ENCODE assay signal across 1 cellular context in the genomic region with DNA sequence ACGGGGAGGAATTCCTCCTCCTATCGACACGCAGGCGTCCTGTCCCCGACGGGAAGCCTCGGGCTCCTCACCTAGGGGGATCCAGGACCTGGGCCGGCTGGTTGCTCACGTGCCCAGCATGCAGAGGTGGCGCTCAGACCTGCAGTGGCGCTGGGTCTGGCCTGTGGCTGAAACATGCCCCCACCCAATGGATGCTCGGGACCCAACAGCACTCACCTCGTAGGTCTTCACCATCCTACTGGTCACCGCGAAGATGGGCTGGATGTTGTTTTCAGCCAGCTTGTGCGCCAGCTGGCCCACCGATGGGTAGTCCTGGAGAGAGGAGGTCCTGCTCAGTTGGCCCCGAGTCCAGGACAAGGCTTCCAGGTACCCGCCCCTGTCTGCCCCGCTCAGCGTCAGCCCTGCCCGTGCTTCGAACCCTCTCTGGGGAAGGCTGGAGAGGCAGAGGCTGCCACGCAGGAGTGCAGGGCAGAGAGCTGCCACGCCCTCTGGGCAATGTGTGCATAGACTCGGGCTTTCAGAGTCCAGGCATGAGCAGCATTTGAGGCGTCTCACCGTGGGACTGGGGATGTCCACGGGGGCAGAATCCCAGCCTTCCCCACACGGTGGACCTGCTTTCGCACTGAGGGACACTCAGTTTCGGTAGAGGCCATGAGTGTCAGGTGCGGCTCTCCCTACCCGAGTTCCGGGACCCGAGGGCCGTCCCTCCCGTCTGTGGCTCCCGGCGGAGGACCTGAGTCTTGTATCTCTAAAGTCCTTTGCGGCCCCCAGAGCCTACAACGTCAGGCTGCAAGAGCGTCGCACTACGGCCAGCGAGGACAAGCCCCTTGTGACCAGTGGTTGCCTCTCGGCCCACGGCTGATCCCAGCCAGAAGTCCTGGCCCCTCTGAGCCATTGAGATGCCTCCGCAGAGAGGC.
TF ChIP-seq lines count a peak whose summit lies in the region.

No MANE protein-coding gene starts in this region.

TF ChIP-seq in GM23338, 12 proteins besides CTCF, POLR2A, EP300 and RAD21:
- TF ChIP-seq, protein P1, sequence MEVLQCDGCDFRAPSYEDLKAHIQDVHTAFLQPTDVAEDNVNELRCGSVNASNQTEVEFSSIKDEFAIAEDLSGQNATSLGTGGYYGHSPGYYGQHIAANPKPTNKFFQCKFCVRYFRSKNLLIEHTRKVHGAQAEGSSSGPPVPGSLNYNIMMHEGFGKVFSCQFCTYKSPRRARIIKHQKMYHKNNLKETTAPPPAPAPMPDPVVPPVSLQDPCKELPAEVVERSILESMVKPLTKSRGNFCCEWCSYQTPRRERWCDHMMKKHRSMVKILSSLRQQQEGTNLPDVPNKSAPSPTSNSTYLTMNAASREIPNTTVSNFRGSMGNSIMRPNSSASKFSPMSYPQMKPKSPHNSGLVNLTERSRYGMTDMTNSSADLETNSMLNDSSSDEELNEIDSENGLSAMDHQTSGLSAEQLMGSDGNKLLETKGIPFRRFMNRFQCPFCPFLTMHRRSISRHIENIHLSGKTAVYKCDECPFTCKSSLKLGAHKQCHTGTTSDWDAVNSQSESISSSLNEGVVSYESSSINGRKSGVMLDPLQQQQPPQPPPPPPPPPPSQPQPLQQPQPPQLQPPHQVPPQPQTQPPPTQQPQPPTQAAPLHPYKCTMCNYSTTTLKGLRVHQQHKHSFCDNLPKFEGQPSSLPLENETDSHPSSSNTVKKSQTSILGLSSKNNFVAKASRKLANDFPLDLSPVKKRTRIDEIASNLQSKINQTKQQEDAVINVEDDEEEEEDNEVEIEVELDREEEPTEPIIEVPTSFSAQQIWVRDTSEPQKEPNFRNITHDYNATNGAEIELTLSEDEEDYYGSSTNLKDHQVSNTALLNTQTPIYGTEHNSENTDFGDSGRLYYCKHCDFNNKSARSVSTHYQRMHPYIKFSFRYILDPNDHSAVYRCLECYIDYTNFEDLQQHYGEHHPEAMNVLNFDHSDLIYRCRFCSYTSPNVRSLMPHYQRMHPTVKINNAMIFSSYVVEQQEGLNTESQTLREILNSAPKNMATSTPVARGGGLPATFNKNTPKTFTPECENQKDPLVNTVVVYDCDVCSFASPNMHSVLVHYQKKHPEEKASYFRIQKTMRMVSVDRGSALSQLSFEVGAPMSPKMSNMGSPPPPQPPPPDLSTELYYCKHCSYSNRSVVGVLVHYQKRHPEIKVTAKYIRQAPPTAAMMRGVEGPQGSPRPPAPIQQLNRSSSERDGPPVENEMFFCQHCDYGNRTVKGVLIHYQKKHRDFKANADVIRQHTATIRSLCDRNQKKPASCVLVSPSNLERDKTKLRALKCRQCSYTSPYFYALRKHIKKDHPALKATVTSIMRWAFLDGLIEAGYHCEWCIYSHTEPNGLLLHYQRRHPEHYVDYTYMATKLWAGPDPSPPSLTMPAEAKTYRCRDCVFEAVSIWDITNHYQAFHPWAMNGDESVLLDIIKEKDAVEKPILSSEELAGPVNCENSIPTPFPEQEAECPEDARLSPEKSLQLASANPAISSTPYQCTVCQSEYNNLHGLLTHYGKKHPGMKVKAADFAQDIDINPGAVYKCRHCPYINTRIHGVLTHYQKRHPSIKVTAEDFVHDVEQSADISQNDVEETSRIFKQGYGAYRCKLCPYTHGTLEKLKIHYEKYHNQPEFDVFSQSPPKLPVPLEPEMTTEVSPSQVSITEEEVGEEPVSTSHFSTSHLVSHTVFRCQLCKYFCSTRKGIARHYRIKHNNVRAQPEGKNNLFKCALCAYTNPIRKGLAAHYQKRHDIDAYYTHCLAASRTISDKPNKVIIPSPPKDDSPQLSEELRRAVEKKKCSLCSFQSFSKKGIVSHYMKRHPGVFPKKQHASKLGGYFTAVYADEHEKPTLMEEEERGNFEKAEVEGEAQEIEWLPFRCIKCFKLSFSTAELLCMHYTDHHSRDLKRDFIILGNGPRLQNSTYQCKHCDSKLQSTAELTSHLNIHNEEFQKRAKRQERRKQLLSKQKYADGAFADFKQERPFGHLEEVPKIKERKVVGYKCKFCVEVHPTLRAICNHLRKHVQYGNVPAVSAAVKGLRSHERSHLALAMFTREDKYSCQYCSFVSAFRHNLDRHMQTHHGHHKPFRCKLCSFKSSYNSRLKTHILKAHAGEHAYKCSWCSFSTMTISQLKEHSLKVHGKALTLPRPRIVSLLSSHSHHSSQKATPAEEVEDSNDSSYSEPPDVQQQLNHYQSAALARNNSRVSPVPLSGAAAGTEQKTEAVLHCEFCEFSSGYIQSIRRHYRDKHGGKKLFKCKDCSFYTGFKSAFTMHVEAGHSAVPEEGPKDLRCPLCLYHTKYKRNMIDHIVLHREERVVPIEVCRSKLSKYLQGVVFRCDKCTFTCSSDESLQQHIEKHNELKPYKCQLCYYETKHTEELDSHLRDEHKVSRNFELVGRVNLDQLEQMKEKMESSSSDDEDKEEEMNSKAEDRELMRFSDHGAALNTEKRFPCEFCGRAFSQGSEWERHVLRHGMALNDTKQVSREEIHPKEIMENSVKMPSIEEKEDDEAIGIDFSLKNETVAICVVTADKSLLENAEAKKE (CRISPR knock-in tag; IDR thresholded peaks at IDR 0.05), result no peak
- TF ChIP-seq ZNF114 (CRISPR knock-in tag; IDR thresholded peaks at IDR 0.05) (no peak), EZH2phosphoT487 (IDR thresholded peaks at IDR 0.05; ENCODE audit: unreplicated experiment) (no peak), EZH2 (IDR thresholded peaks at IDR 0.05; ENCODE audit: low read depth, unreplicated experiment) (no peak), POLR2AphosphoS5 (IDR thresholded peaks at IDR 0.05; ENCODE audit: low read depth) (no peak), ZNF331 (CRISPR knock-in tag; IDR thresholded peaks at IDR 0.05; ENCODE audit: low read depth) (no peak), NANOG (IDR thresholded peaks at IDR 0.05; ENCODE audit: borderline replicate concordance) (no peak), JUNB (IDR thresholded peaks at IDR 0.05; ENCODE audit: unreplicated experiment) (no peak), CREB1 (CRISPR knock-in tag; IDR thresholded peaks at IDR 0.05; ENCODE audit: low read depth) (no peak), STAT1 (IDR thresholded peaks at IDR 0.05; ENCODE audit: unreplicated experiment) (no peak)
- TF ChIP-seq, protein P2, sequence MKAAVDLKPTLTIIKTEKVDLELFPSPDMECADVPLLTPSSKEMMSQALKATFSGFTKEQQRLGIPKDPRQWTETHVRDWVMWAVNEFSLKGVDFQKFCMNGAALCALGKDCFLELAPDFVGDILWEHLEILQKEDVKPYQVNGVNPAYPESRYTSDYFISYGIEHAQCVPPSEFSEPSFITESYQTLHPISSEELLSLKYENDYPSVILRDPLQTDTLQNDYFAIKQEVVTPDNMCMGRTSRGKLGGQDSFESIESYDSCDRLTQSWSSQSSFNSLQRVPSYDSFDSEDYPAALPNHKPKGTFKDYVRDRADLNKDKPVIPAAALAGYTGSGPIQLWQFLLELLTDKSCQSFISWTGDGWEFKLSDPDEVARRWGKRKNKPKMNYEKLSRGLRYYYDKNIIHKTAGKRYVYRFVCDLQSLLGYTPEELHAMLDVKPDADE (IDR thresholded peaks at IDR 0.05), result no peak
- TF ChIP-seq, protein P3, sequence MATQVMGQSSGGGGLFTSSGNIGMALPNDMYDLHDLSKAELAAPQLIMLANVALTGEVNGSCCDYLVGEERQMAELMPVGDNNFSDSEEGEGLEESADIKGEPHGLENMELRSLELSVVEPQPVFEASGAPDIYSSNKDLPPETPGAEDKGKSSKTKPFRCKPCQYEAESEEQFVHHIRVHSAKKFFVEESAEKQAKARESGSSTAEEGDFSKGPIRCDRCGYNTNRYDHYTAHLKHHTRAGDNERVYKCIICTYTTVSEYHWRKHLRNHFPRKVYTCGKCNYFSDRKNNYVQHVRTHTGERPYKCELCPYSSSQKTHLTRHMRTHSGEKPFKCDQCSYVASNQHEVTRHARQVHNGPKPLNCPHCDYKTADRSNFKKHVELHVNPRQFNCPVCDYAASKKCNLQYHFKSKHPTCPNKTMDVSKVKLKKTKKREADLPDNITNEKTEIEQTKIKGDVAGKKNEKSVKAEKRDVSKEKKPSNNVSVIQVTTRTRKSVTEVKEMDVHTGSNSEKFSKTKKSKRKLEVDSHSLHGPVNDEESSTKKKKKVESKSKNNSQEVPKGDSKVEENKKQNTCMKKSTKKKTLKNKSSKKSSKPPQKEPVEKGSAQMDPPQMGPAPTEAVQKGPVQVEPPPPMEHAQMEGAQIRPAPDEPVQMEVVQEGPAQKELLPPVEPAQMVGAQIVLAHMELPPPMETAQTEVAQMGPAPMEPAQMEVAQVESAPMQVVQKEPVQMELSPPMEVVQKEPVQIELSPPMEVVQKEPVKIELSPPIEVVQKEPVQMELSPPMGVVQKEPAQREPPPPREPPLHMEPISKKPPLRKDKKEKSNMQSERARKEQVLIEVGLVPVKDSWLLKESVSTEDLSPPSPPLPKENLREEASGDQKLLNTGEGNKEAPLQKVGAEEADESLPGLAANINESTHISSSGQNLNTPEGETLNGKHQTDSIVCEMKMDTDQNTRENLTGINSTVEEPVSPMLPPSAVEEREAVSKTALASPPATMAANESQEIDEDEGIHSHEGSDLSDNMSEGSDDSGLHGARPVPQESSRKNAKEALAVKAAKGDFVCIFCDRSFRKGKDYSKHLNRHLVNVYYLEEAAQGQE (IDR thresholded peaks at IDR 0.05; ENCODE audit: unreplicated experiment), result no peak
